In the genomic region with DNA sequence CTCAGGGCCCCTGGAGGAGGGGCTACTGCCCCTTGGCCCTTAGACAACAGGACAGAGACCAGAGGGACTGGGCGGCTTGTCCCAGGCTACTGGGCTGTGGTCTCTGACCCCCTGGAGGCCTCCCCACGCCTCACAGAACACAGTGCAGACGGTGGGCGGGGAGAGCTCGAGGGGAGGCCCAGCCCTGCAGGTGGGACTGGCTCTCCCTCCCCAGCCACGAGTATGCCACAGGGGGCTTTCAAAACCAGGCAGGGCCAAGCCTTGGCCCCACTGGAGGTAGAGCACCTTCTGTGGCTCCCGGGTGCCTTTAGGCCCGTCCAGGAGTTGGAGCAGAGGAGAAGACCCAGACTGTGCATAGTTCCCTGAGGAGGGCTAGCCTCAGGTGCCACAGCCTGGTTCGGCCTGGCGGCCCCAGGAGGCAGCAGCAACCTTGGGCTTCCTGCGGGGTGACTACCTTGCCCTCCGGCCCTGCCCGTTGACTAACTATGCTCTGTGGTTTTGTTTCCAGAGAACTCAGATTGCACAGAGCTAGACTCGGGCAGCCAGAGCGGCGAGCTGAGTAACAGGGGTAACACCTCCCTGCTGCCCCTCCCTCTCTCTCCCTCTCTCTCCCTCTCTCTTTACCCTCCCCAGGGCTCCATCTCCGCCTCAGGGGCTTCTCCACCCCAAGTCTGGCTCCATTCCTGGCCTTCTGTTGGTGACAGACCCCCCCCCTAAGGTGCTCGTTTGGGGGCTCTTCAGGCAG, we compare ENCODE assay signal across 11 cellular contexts. TPM values are rescaled to one million over a fixed set of nuclear protein-coding genes. Genes with fewer than 3 reads are reported as not detected.
DNase-seq lines count a peak whose midpoint lies in the region; TF ChIP-seq lines count a peak whose summit lies in the region.
"Had no signal": no experiment of that assay in that cellular context is flagged by ENCODE, and none has a peak within 500 bp of the region (broad histone marks: within the 10 kb centered on the region; RNA-seq: fewer than 3 reads in every experiment).

No MANE protein-coding gene starts in this region.

- peaks cover 10% of the 10 kb centered on the region for H3K36me3 ChIP-seq in mammary epithelial cell (ENCODE audit: insufficient read depth, low read length)

- H3K27ac Mint-ChIP-seq in neural crest cell (ENCODE audit: unreplicated experiment), result peak overlapping the region; percentile 57

- no peaks in the 10 kb centered on the region for H3K27me3 ChIP-seq in mammary epithelial cell (ENCODE audit: insufficient read depth, low read length)

- no peak overlapping the region for H3K4me2 ChIP-seq in mammary epithelial cell (ENCODE audit: insufficient read depth, low read depth, low read length)

- no peaks in the 10 kb centered on the region for H4K20me1 ChIP-seq in mammary epithelial cell (ENCODE audit: insufficient read depth, low read length)

- TF ChIP-seq CTCF in NB4 (IDR thresholded peaks at IDR 0.05; ENCODE audit: low read depth, low read length) (no peak), mammary epithelial cell (conservative IDR thresholded peaks at IDR 0.05 in 1 of 2, IDR thresholded peaks at IDR 0.05 in 1 of 2; ENCODE audit: extremely low read depth in 1 of 2, insufficient read depth in 1 of 2, low read depth in 1 of 2, low read length in 2 of 2) (no peak), neural crest cell (conservative IDR thresholded peaks at IDR 0.05) (no peak)

- no peak overlapping the region for H2AFZ ChIP-seq in mammary epithelial cell (ENCODE audit: low read depth, low read length)

- no peaks in the 10 kb centered on the region for H3K36me3 Mint-ChIP-seq in neural crest cell (ENCODE audit: low read depth)

- peaks cover 34% of the 10 kb centered on the region for H3K79me2 ChIP-seq in mammary epithelial cell (ENCODE audit: insufficient read depth, low read length)

- WGBS in mammary epithelial cell (ENCODE audit: low coverage, missing lambda C conversion rate), result 64% methylated on average over 14 of the region's 18 CpGs

- BruUV-seq in mammary epithelial cell (replicated peaks; lab: Mats Ljungman, UMichigan), result no TSS peak

- no peak overlapping the region for H3K27ac ChIP-seq in mammary epithelial cell (ENCODE audit: insufficient read depth, low read depth, low read length)

- no peak for TF ChIP-seq POLR2A in NB4 (IDR thresholded peaks at IDR 0.05; ENCODE audit: extremely low read depth, insufficient read length)

- CTCF ChIA-PET in mammary epithelial cell (lab: Charles Lee; ENCODE audit: low non-redundant PET), result no interaction called here

- DNase-seq in EL (peak; percentile 85), NB4 (ENCODE audit: low read depth) (peak; percentile 79), mammary epithelial cell (peak; percentile 92), neural crest cell (ENCODE audit: low read depth, low spot score) (no peak), epidermal melanocyte (ENCODE audit: insufficient read length, low spot score) (no peak), NCI-H1105 treated with DMSO at 0.1 percent for 48 hours (lab: John Stamatoyannopoulos, UW) (no peak), NCI-H2227 treated with DMSO at 0.1 percent for 48 hours (lab: John Stamatoyannopoulos, UW) (no peak), cerebellum (ENCODE audit: low spot score) (no peak)
- DNase-seq: cerebellar nuclear complex, DMS153 had no signal

- H3K27me3 Mint-ChIP-seq in neural crest cell (ENCODE audit: low read depth), result no peaks in the 10 kb centered on the region

- intact Hi-C loops in mammary epithelial cell (cut with micrococcal nuclease), result no loop called here

- no peaks in the 10 kb centered on the region for H3K9me3 ChIP-seq in mammary epithelial cell (replicated peaks; ENCODE audit: insufficient read depth, low read length)

- H3K4me1 ChIP-seq in mammary epithelial cell (ENCODE audit: insufficient read depth, low read length), result peaks cover 18% of the 10 kb centered on the region

- dilution Hi-C loops in mammary epithelial cell (cut with HindIII; ENCODE audit: low sequenced_read_pairs), result no loop called here

- in situ Hi-C loops in mammary epithelial cell (cut with MboI; ENCODE audit: low sequenced_read_pairs in 2 of 2), result no loop called here

- no peak overlapping the region for H3K4me3 Mint-ChIP-seq in neural crest cell

- no peak overlapping the region for H3K9ac ChIP-seq in mammary epithelial cell (ENCODE audit: insufficient read depth, low read length)

- H3K9me3 Mint-ChIP-seq in neural crest cell, result no peaks in the 10 kb centered on the region
- H3K9me3 Mint-ChIP-seq: IgD-negative memory B cell had no signal

- peaks cover 5% of the 10 kb centered on the region for H3K4me1 Mint-ChIP-seq in neural crest cell

- H3K4me3 ChIP-seq in NB4 (ENCODE audit: low read depth, low read length), result no peak overlapping the region
- H3K4me3 ChIP-seq in mammary epithelial cell (replicated peaks in 1 of 3; ENCODE audit: insufficient read depth in 1 of 3, low read depth in 2 of 3, low read length in 3 of 3), result no peak overlapping the region

RNA-seq across cellular contexts. Expression of a gene that starts 15.5 kb away (rescaled TPM):
- total RNA-seq in mammary epithelial cell (10 to 100 TPM; 56.1 to 68.8 TPM), neural crest cell (22.1 and 25.6 TPM in 2 replicates), cerebellum (17.7 TPM)
- polyA plus RNA-seq in mammary epithelial cell, result 77.6 TPM
- 10.8 TPM for polyA minus RNA-seq in mammary epithelial cell

RNA-seq across cellular contexts. Expression of a gene that starts 22.5 kb away (rescaled TPM):
- total RNA-seq in mammary epithelial cell (10 to 100 TPM; 50.2 to 92.2 TPM), neural crest cell (17.8 and 19.9 TPM in 2 replicates), cerebellum (10.2 TPM)
- polyA plus RNA-seq in mammary epithelial cell, result 48.5 TPM
- polyA minus RNA-seq in mammary epithelial cell, result 69.2 TPM

RNA-seq across cellular contexts. Expression of a gene that starts 53.0 kb away (rescaled TPM):
- total RNA-seq in mammary epithelial cell (1 to 10 TPM in 1 of 2 donors, not detected in 1; 1.8 TPM), neural crest cell (0.27 TPM in 1 of 2 replicates, not detected in the other), cerebellum (0.45 TPM)
- polyA plus RNA-seq in mammary epithelial cell, result 0.11 TPM
- not detected for polyA minus RNA-seq in mammary epithelial cell

Comparison
In these comparisons a context has a peak if more than half of its experiments do, and no peak if none do; other contexts are left out.
1. DNase-seq: peak in EL (single experiment), NB4 (single experiment) and mammary epithelial cell (single experiment); none in neural crest cell (single experiment), epidermal melanocyte (single experiment), NCI-H1105 treated with DMSO at 0.1 percent for 48 hours (single experiment), NCI-H2227 treated with DMSO at 0.1 percent for 48 hours (single experiment) and cerebellum (single experiment).